In the genomic region with DNA sequence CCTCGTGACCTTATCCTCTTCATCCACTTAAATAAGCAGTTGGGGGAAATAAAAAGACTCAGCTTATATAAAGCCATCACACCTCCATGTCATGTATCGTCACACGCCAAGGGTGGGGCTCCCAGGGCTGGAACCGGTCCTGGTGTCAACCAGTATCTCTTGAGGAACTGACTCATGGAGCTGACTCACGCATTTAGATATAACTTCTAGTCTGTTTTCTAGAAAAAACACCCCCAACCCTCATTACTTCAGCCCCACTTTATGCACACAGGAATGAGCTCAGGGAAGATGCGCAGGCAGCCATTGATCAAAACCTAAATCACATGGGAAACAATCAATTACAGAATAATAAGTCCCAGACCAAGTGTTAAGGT, we compare ENCODE assay signal across 8 cellular contexts. TPM values are rescaled to one million over a fixed set of nuclear protein-coding genes. Genes with fewer than 3 reads are reported as not detected.
DNase-seq lines count a peak whose midpoint lies in the region; ATAC-seq and TF ChIP-seq lines count a peak whose summit lies in the region.

No MANE protein-coding gene starts in this region.

- H3K79me2 ChIP-seq in osteoblast (ENCODE audit: insufficient read depth, low read length), result no peaks in the 10 kb centered on the region

- H3K4me3 ChIP-seq in Peyer's patch (peak overlapping the region in 2 of 4 donors; percentile 21 to 32), osteoblast (ENCODE audit: insufficient read depth, low read length) (peak overlapping the region; percentile 52)

- TF ChIP-seq CTCF in Peyer's patch (IDR thresholded peaks at IDR 0.05), result no peak
- TF ChIP-seq CTCF in osteoblast (IDR thresholded peaks at IDR 0.05; ENCODE audit: extremely low read depth, low read depth, low read length), result no peak

- no peak for ATAC-seq in HG03460 (IDR thresholded peaks at IDR 0.05; ENCODE audit: unreplicated experiment)

- H3K9me3 ChIP-seq in Peyer's patch, result no peaks in the 10 kb centered on the region
- H3K9me3 ChIP-seq in osteoblast (ENCODE audit: low read depth, low read length), result no peaks in the 10 kb centered on the region

- H3K36me3 ChIP-seq in Peyer's patch, result no peaks in the 10 kb centered on the region
- H3K36me3 ChIP-seq in osteoblast (ENCODE audit: insufficient read depth, low read length), result no peaks in the 10 kb centered on the region

- H3K4me1 ChIP-seq in Peyer's patch (peaks cover 0 to 4% (median 0%) of the 10 kb centered on the region in 4 donors), osteoblast (ENCODE audit: insufficient read depth, low read length) (peaks cover 7% of the 10 kb centered on the region)

- H3K4me2 ChIP-seq in osteoblast (ENCODE audit: insufficient read depth, low read length), result peak overlapping the region; percentile 63

- peak overlapping the region; percentile 17 for H2AFZ ChIP-seq in osteoblast (ENCODE audit: low read length)

- TF ChIP-seq POLR2A in Peyer's patch (IDR thresholded peaks at IDR 0.05), result peak in 1 of 2 donors; percentile 48

- H4K20me1 ChIP-seq in osteoblast (ENCODE audit: insufficient read depth, low read length), result no peaks in the 10 kb centered on the region

- H3K27ac ChIP-seq in Peyer's patch, result peak overlapping the region in 3 of 4 donors; percentile 29 to 87 (median 86)
- H3K27ac ChIP-seq in caudate nucleus (ENCODE audit: low read depth, low read length), result peak overlapping the region; percentile 76
- no peak overlapping the region for H3K27ac ChIP-seq in osteoblast (ENCODE audit: low read depth, low read length)

- DNase-seq in EL, result peak; percentile 78
- peak in 2 of 3 donors; percentile 78 to 90 for DNase-seq in Peyer's patch
- DNase-seq in caudate nucleus (lab: John Stamatoyannopoulos, UW), result peak in 41 of 61 donors; percentile 5 to 92 (median 41)
- peak; percentile 91 for DNase-seq in osteoblast (ENCODE audit: insufficient read length, low spot score, missing footprints)
- no peak for DNase-seq in NCI-H69 (lab: John Stamatoyannopoulos, UW)
- no peak for DNase-seq in OCI-M2 (lab: John Stamatoyannopoulos, UW; ENCODE audit: unreplicated experiment)
- no peak for DNase-seq in NCI-H2081 (lab: John Stamatoyannopoulos, UW)

- H3K27me3 ChIP-seq in Peyer's patch (no peaks in the 10 kb centered on the region), osteoblast (ENCODE audit: insufficient read depth, low read length) (peaks cover 30% of the 10 kb centered on the region)

RNA-seq across cellular contexts. Expression of gene IL22RA1, which starts 6.9 kb away (rescaled TPM):
- total RNA-seq in Peyer's patch (10 to 100 TPM in 3 of 4 donors, 1 to 10 TPM in 1; 9.9 to 87.9 (median 74.5) TPM), osteoblast (under 0.01 TPM in 2 replicates)

RNA-seq across cellular contexts. Expression of gene IFNLR1, which starts 37.2 kb away (rescaled TPM):
- 10 to 100 TPM in 3 of 4 donors, 1 to 10 TPM in 1; 9.1 to 38.2 (median 36.1) TPM for total RNA-seq in Peyer's patch
- total RNA-seq in osteoblast, result under 0.01 TPM in 1 of 2 replicates, not detected in the other

RNA-seq across cellular contexts. Expression of gene MYOM3, which starts 37.9 kb away (rescaled TPM):
- total RNA-seq in Peyer's patch (10 to 100 TPM; 10.7 to 40.8 (median 24.7) TPM), osteoblast (under 0.01 TPM in 1 of 2 replicates, not detected in the other)

Comparison
In these comparisons a context has a peak if more than half of its experiments do, and no peak if none do; other contexts are left out.
1. DNase-seq: peak in EL (single experiment), Peyer's patch (2 of 3), caudate nucleus (41 of 61) and osteoblast (single experiment); none in NCI-H69 (single experiment), OCI-M2 (single experiment) and NCI-H2081 (0 of 2).
2. RNA of gene IL22RA1, which starts 6.9 kb away (total RNA-seq): 9.9 to 87.9 TPM in Peyer's patch; under 0.01 TPM in osteoblast; every median in the first group is over 10 times any median in the second.
3. RNA of gene IFNLR1, which starts 37.2 kb away (total RNA-seq): 9.1 to 38.2 TPM in Peyer's patch; under 0.01 TPM in osteoblast; every median in the first group is over 10 times any median in the second.
4. RNA of gene MYOM3, which starts 37.9 kb away (total RNA-seq): 10.7 to 40.8 TPM in Peyer's patch; under 0.01 TPM in osteoblast; every median in the first group is over 10 times any median in the second.